Comparison of ENCODE assay signal across 17 cellular contexts in genomic region chr2:121588357-121588756, GRCh38. TPM values are rescaled to one million over a fixed set of nuclear protein-coding genes. Genes with fewer than 3 reads are reported as not detected.
"Had no signal": no experiment of that assay in that cellular context is flagged by ENCODE, and none has a peak within 500 bp of the region (broad histone marks: within the 10 kb centered on the region; RNA-seq: fewer than 3 reads in every experiment).

No MANE protein-coding gene starts in this region.

- H3K27ac ChIP-seq: dorsolateral prefrontal cortex, parathyroid adenoma, upper lobe of right lung had no signal

- ATAC-seq: left ventricle myocardium superior, upper lobe of right lung had no signal

- H3K4me3 Mint-ChIP-seq: activated CD4-positive, alpha-beta memory T cell treated with anti-CD3 and anti-CD28 coated beads for 36 hours; neural crest cell; stimulated activated naive CD8-positive, alpha-beta T cell treated with anti-CD3 and anti-CD28 coated beads, Interleukin-15, Interleukin-2, amounts not matched to agents 100 ng/mL and 50 ng/mL, for 24 hours; T-helper 1 cell treated with Interleukin-12 subunit alpha and Interleukin-12 subunit beta and Interleukin-4 antibody, amounts not matched to agents 30 μg/mL and 1 μg/mL, for 36 hours had no signal

- H3K4me1 ChIP-seq: parathyroid adenoma, upper lobe of right lung had no signal

- H3K9me3 ChIP-seq: upper lobe of right lung had no signal

- FAIRE-seq: kidney had no signal

- H3K27me3 ChIP-seq: dorsolateral prefrontal cortex, upper lobe of right lung had no signal

- DNase-seq: activated CD4-positive, alpha-beta memory T cell treated with anti-CD3 and anti-CD28 coated beads for 36 hours; activated CD4-positive, CD25-positive, alpha-beta regulatory T cell treated with anti-CD3 and anti-CD28 coated beads, Interleukin-2, amount 50 U/mL, for 72 hours; activated CD8-positive, alpha-beta memory T cell treated with anti-CD3 and anti-CD28 coated beads, Interleukin-2, amount 50 U/mL, for 4 hours; activated naive CD4-positive, alpha-beta T cell; dorsolateral prefrontal cortex; kidney; left ventricle myocardium superior; stimulated activated CD4-positive, alpha-beta T cell treated with anti-CD3 and anti-CD28 coated beads, Interleukin-15, amount 100 ng/mL, for 24 hours; stimulated activated CD4-positive, alpha-beta T cell treated with anti-CD3 and anti-CD28 coated beads, Interleukin-4, amount 100 ng/mL, for 24 hours; upper lobe of right lung had no signal

- H3K9ac ChIP-seq: parathyroid adenoma had no signal

- H3K27me3 Mint-ChIP-seq: activated CD4-positive, alpha-beta memory T cell treated with anti-CD3 and anti-CD28 coated beads for 36 hours; stimulated activated naive CD8-positive, alpha-beta T cell treated with anti-CD3 and anti-CD28 coated beads, Interleukin-15, Interleukin-2, amounts not matched to agents 100 ng/mL and 50 ng/mL, for 24 hours had no signal

- H2AFZ ChIP-seq: parathyroid adenoma had no signal

- H3K9me3 Mint-ChIP-seq: activated CD4-positive, alpha-beta memory T cell treated with anti-CD3 and anti-CD28 coated beads for 36 hours; neural crest cell; stimulated activated naive CD8-positive, alpha-beta T cell treated with anti-CD3 and anti-CD28 coated beads, Interleukin-15, Interleukin-2, amounts not matched to agents 100 ng/mL and 50 ng/mL, for 24 hours; T-helper 1 cell treated with Interleukin-12 subunit alpha and Interleukin-12 subunit beta and Interleukin-4 antibody, amounts not matched to agents 30 μg/mL and 1 μg/mL, for 36 hours had no signal

- H3K36me3 ChIP-seq: upper lobe of right lung had no signal

- H3K27ac Mint-ChIP-seq: activated CD4-positive, alpha-beta memory T cell treated with anti-CD3 and anti-CD28 coated beads for 36 hours; stimulated activated naive CD8-positive, alpha-beta T cell treated with anti-CD3 and anti-CD28 coated beads, Interleukin-15, Interleukin-2, amounts not matched to agents 100 ng/mL and 50 ng/mL, for 24 hours; T-helper 1 cell treated with Interleukin-12 subunit alpha and Interleukin-12 subunit beta and Interleukin-4 antibody, amounts not matched to agents 30 μg/mL and 1 μg/mL, for 36 hours had no signal

- H3K4me3 ChIP-seq: dorsolateral prefrontal cortex, upper lobe of right lung had no signal

RNA-seq across cellular contexts. Expression of gene RNU4ATAC, which starts 57.7 kb away (rescaled TPM):
- total RNA-seq: activated CD4-positive, alpha-beta memory T cell treated with anti-CD3 and anti-CD28 coated beads for 36 hours; left ventricle myocardium superior; mesenteric fat pad; neural crest cell; skeletal muscle tissue; upper lobe of right lung had no signal
- polyA plus RNA-seq: adipose tissue had no signal
